ENCODE assay signal across 1 cellular context in the genomic region with DNA sequence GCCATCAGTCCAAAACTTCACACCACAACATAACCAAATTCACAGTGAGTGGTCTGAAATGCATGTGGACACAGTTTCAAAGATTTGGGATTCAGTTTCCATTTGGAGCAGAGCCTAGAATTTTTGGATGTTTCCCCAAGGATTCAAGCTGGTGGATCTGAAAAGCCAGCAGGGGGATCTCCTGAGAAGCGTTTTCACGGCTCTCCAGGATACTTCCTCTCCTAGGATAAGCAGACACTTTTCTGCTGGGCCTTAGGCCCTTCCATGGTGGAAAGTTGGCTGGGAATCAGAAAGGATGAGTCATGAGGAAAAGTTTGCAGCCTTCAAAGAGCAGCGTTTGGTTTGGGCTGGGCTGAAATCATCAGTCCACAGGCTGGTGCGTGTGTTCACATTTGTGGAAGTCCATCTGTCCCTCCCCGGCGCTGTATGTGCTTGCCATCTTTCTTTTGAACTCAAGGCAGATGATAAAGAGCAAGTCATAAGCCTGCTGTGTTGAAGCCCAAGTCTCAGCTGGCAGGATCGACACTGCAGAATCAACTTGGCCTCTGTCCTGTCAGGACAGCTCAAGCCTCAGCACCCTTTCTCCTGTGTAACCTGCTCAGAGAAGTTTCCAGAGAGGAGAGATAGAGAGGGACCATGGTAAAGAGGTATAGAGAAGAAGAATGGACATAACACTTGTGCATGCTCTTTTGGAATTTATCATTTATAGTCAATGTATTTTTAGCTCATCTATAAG.
A peak's percentile ranks its signal among the peaks of the same experiment; 100 is the strongest.
TF ChIP-seq lines count a peak whose summit lies in the region.

No MANE protein-coding gene starts in this region.

TF ChIP-seq in HEK293, 187 proteins besides CTCF, POLR2A, EP300 and RAD21 (continued from another document and continues in another):
- TF ChIP-seq ZBTB11 (tag by site-specific recombination; conservative IDR thresholded peaks at IDR 0.05; ENCODE audit: low read depth) (no peak), ZNF155 (tag by site-specific recombination; IDR thresholded peaks at IDR 0.05) (no peak), ZBTB7A (tag by site-specific recombination; IDR thresholded peaks at IDR 0.05; ENCODE audit: low read depth) (no peak), RBAK (tag by site-specific recombination; IDR thresholded peaks at IDR 0.05) (no peak), KLF9 (tag by site-specific recombination; IDR thresholded peaks at IDR 0.05; ENCODE audit: low read depth) (no peak; the same call in 1 of the 2 replicates), MZF1 (tag by site-specific recombination; IDR thresholded peaks at IDR 0.05; ENCODE audit: borderline replicate concordance) (peak; percentile 86), ZNF146 (tag by site-specific recombination; IDR thresholded peaks at IDR 0.05) (no peak), ZNF302 (tag by site-specific recombination; IDR thresholded peaks at IDR 0.05; ENCODE audit: low read depth) (no peak), ZNF398 (tag by site-specific recombination; IDR thresholded peaks at IDR 0.05) (no peak), ZNF416 (tag by site-specific recombination; IDR thresholded peaks at IDR 0.05) (no peak), ZNF626 (tag by site-specific recombination; IDR thresholded peaks at IDR 0.05) (no peak), ZNF311 (tag by site-specific recombination; IDR thresholded peaks at IDR 0.05; ENCODE audit: borderline replicate concordance) (no peak), ZNF426 (tag by site-specific recombination; IDR thresholded peaks at IDR 0.05) (no peak), ZNF501 (tag by site-specific recombination; IDR thresholded peaks at IDR 0.05) (peak; percentile 31; the same call in 1 of the 2 replicates), ZFP69B (tag by site-specific recombination; IDR thresholded peaks at IDR 0.05) (0 out of 2 replicates have a peak, but pooled peaks have one; percentile 54), ZXDB (tag by site-specific recombination; IDR thresholded peaks at IDR 0.05) (peak; percentile 68; the same call in 1 of the 2 replicates), SP2 (tag by site-specific recombination; IDR thresholded peaks at IDR 0.05) (no peak), YY1 (tag by site-specific recombination; IDR thresholded peaks at IDR 0.05) (no peak), ZNF335 (tag by site-specific recombination; conservative IDR thresholded peaks at IDR 0.05) (peak; percentile 42; the same call in 1 of the 2 replicates), KLF7 (tag by site-specific recombination; IDR thresholded peaks at IDR 0.05; ENCODE audit: borderline replicate concordance) (no peak), ZNF610 (tag by site-specific recombination; IDR thresholded peaks at IDR 0.05; ENCODE audit: borderline replicate concordance) (no peak), GLI4 (tag by site-specific recombination; IDR thresholded peaks at IDR 0.05) (no peak), ZNF701 (tag by site-specific recombination; IDR thresholded peaks at IDR 0.05) (no peak), ZBTB1 (tag by site-specific recombination; IDR thresholded peaks at IDR 0.05) (no peak), ZNF791 (tag by site-specific recombination; IDR thresholded peaks at IDR 0.05) (no peak), ZNF391 (tag by site-specific recombination; IDR thresholded peaks at IDR 0.05; ENCODE audit: borderline replicate concordance, low read depth) (no peak), ZNF776 (tag by site-specific recombination; IDR thresholded peaks at IDR 0.05; ENCODE audit: borderline replicate concordance) (no peak), GLIS2 (tag by site-specific recombination; IDR thresholded peaks at IDR 0.05) (no peak), ZBTB48 (tag by site-specific recombination; IDR thresholded peaks at IDR 0.05) (no peak), WT1 (tag by site-specific recombination; IDR thresholded peaks at IDR 0.05) (no peak), GLI2 (tag by site-specific recombination; IDR thresholded peaks at IDR 0.05; ENCODE audit: borderline replicate concordance, low read depth) (no peak), ZNF132 (tag by site-specific recombination; IDR thresholded peaks at IDR 0.05; ENCODE audit: borderline replicate concordance) (no peak), ZSCAN18 (tag by site-specific recombination; IDR thresholded peaks at IDR 0.05) (no peak), ZBTB21 (tag by site-specific recombination; IDR thresholded peaks at IDR 0.05) (peak; percentile 64), TRIM28 (IDR thresholded peaks at IDR 0.05; ENCODE audit: borderline replicate concordance, low read length) (peak; percentile 87; the same call in 1 of the 2 replicates), ZNF660 (tag by site-specific recombination; IDR thresholded peaks at IDR 0.05) (peak; percentile 97; the same call in 1 of the 2 replicates), ZNF16 (tag by site-specific recombination; IDR thresholded peaks at IDR 0.05; ENCODE audit: low read depth) (no peak), ZNF488 (tag by site-specific recombination; IDR thresholded peaks at IDR 0.05) (no peak), GLIS1 (tag by site-specific recombination; IDR thresholded peaks at IDR 0.05) (peak; percentile 52; the same call in 1 of the 2 replicates), KLF1 (tag by site-specific recombination; IDR thresholded peaks at IDR 0.05) (no peak), ZNF10 (tag by site-specific recombination; IDR thresholded peaks at IDR 0.05) (no peak), ZNF266 (tag by site-specific recombination; IDR thresholded peaks at IDR 0.05; ENCODE audit: low read depth) (no peak), ZNF157 (tag by site-specific recombination; IDR thresholded peaks at IDR 0.05) (no peak)
- TF ChIP-seq, protein P1, sequence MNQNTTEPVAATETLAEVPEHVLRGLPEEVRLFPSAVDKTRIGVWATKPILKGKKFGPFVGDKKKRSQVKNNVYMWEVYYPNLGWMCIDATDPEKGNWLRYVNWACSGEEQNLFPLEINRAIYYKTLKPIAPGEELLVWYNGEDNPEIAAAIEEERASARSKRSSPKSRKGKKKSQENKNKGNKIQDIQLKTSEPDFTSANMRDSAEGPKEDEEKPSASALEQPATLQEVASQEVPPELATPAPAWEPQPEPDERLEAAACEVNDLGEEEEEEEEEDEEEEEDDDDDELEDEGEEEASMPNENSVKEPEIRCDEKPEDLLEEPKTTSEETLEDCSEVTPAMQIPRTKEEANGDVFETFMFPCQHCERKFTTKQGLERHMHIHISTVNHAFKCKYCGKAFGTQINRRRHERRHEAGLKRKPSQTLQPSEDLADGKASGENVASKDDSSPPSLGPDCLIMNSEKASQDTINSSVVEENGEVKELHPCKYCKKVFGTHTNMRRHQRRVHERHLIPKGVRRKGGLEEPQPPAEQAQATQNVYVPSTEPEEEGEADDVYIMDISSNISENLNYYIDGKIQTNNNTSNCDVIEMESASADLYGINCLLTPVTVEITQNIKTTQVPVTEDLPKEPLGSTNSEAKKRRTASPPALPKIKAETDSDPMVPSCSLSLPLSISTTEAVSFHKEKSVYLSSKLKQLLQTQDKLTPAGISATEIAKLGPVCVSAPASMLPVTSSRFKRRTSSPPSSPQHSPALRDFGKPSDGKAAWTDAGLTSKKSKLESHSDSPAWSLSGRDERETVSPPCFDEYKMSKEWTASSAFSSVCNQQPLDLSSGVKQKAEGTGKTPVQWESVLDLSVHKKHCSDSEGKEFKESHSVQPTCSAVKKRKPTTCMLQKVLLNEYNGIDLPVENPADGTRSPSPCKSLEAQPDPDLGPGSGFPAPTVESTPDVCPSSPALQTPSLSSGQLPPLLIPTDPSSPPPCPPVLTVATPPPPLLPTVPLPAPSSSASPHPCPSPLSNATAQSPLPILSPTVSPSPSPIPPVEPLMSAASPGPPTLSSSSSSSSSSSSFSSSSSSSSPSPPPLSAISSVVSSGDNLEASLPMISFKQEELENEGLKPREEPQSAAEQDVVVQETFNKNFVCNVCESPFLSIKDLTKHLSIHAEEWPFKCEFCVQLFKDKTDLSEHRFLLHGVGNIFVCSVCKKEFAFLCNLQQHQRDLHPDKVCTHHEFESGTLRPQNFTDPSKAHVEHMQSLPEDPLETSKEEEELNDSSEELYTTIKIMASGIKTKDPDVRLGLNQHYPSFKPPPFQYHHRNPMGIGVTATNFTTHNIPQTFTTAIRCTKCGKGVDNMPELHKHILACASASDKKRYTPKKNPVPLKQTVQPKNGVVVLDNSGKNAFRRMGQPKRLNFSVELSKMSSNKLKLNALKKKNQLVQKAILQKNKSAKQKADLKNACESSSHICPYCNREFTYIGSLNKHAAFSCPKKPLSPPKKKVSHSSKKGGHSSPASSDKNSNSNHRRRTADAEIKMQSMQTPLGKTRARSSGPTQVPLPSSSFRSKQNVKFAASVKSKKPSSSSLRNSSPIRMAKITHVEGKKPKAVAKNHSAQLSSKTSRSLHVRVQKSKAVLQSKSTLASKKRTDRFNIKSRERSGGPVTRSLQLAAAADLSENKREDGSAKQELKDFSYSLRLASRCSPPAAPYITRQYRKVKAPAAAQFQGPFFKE (tag by site-specific recombination; IDR thresholded peaks at IDR 0.05; ENCODE audit: borderline replicate concordance) = no peak
- TF ChIP-seq, protein P2, sequence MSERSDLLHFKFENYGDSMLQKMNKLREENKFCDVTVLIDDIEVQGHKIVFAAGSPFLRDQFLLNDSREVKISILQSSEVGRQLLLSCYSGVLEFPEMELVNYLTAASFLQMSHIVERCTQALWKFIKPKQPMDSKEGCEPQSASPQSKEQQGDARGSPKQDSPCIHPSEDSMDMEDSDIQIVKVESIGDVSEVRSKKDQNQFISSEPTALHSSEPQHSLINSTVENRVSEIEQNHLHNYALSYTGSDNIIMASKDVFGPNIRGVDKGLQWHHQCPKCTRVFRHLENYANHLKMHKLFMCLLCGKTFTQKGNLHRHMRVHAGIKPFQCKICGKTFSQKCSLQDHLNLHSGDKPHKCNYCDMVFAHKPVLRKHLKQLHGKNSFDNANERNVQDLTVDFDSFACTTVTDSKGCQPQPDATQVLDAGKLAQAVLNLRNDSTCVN (tag by site-specific recombination; optimal IDR thresholded peaks at IDR 0.05) = no peak
- TF ChIP-seq, protein P3, sequence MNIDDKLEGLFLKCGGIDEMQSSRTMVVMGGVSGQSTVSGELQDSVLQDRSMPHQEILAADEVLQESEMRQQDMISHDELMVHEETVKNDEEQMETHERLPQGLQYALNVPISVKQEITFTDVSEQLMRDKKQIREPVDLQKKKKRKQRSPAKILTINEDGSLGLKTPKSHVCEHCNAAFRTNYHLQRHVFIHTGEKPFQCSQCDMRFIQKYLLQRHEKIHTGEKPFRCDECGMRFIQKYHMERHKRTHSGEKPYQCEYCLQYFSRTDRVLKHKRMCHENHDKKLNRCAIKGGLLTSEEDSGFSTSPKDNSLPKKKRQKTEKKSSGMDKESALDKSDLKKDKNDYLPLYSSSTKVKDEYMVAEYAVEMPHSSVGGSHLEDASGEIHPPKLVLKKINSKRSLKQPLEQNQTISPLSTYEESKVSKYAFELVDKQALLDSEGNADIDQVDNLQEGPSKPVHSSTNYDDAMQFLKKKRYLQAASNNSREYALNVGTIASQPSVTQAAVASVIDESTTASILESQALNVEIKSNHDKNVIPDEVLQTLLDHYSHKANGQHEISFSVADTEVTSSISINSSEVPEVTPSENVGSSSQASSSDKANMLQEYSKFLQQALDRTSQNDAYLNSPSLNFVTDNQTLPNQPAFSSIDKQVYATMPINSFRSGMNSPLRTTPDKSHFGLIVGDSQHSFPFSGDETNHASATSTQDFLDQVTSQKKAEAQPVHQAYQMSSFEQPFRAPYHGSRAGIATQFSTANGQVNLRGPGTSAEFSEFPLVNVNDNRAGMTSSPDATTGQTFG (tag by site-specific recombination; IDR thresholded peaks at IDR 0.05; ENCODE audit: borderline replicate concordance) = no peak
